8 cellular contexts compared by ENCODE assay signal in genomic region chr5:10602031-10602806, GRCh38. TPM values are rescaled to one million over a fixed set of nuclear protein-coding genes. Genes with fewer than 3 reads are reported as not detected.
DNase-seq lines count a peak whose midpoint lies in the region; ATAC-seq and TF ChIP-seq lines count a peak whose summit lies in the region.

No MANE protein-coding gene starts in this region.

- H3K27me3 ChIP-seq in AG04450 (ENCODE audit: control insufficient read depth, insufficient read depth, low read length) (no peaks in the 10 kb centered on the region), esophagus (ENCODE audit: control insufficient read depth in 1 of 2, insufficient read depth in 2 of 2, low read length in 2 of 2) (no peaks in the 10 kb centered on the region), MM.1S (replicated peaks; ENCODE audit: insufficient read depth, low read length) (no peaks in the 10 kb centered on the region)

- peaks cover 2 to 4% of the 10 kb centered on the region in 2 donors for H3K4me1 ChIP-seq in esophagus (ENCODE audit: control insufficient read depth in 2 of 2, insufficient read depth in 2 of 2, low read length in 1 of 2)
- H3K4me1 ChIP-seq in MM.1S (ENCODE audit: low read length): peaks cover 26% of the 10 kb centered on the region

- H4K20me1 ChIP-seq in MM.1S (ENCODE audit: insufficient read depth, low read length): no peaks in the 10 kb centered on the region

- H3K4me3 ChIP-seq in AG04450 (ENCODE audit: low read depth, low read length) (no peak overlapping the region), esophagus (ENCODE audit: low read depth in 1 of 2, low read length in 2 of 2) (no peak overlapping the region), MM.1S (ENCODE audit: low read length) (no peak overlapping the region)

- H3K9me2 ChIP-seq in MM.1S (replicated peaks; ENCODE audit: insufficient read depth, low read length): no peaks in the 10 kb centered on the region

- TF ChIP-seq CTCF in AG04450 (IDR thresholded peaks at IDR 0.05; ENCODE audit: low read depth, low read length): no peak
- TF ChIP-seq CTCF in RWPE1 (conservative IDR thresholded peaks at IDR 0.05; ENCODE audit: low read depth): no peak
- TF ChIP-seq CTCF in omental fat pad (IDR thresholded peaks at IDR 0.05): no peak
- no peak for TF ChIP-seq CTCF in MM.1S (IDR thresholded peaks at IDR 0.05; ENCODE audit: low read length)

- H3K79me2 ChIP-seq in MM.1S (ENCODE audit: low read length): peaks cover 38% of the 10 kb centered on the region

- H3F3A ChIP-seq in MM.1S (ENCODE audit: insufficient read depth, low read length): peaks cover 28% of the 10 kb centered on the region

- H3K36me3 ChIP-seq in esophagus (ENCODE audit: control insufficient read depth in 2 of 2, insufficient read depth in 2 of 2, low read length in 1 of 2): no peaks in the 10 kb centered on the region
- no peaks in the 10 kb centered on the region for H3K36me3 ChIP-seq in MM.1S (replicated peaks; ENCODE audit: insufficient read depth, low read length)

- CTCF ChIA-PET in AG04450 (lab: Charles Lee): interaction anchor here (0.9 to 1.6 kb wide), 3 partner anchors 9 to 150 kb away, joined by 4 to 8 read pairs (median 5); no protein-coding TSS in a partner anchor
- CTCF ChIA-PET in RWPE1 (lab: Yijun Ruan, JAX): no interaction called here

- H3K9me3 ChIP-seq in AG04450 (ENCODE audit: control insufficient read depth, insufficient read depth, low read length) (no peaks in the 10 kb centered on the region), esophagus (ENCODE audit: control insufficient read depth in 2 of 2, insufficient read depth in 1 of 2, low read depth in 1 of 2, low read length in 1 of 2) (no peaks in the 10 kb centered on the region), MM.1S (replicated peaks; ENCODE audit: insufficient read depth, low read length) (no peaks in the 10 kb centered on the region)

- no peak overlapping the region for H2AFZ ChIP-seq in MM.1S (ENCODE audit: low read length)

- DNase-seq in AG04450 (ENCODE audit: low read depth, low spot score): no peak
- no peak for DNase-seq in RWPE1 (ENCODE audit: low spot score)
- no peak for DNase-seq in omental fat pad (ENCODE audit: low spot score)
- no peak for DNase-seq in central memory CD4-positive, alpha-beta T cell
- no peak for DNase-seq in NCI-H82 (lab: John Stamatoyannopoulos, UW)
- DNase-seq in MM.1S: no peak

- POLR2A ChIA-PET in AG04450 (lab: Yijun Ruan, JAX) (no interaction called here), RWPE1 (lab: Yijun Ruan, JAX; ENCODE audit: low non-redundant PET) (no interaction called here)

- 64 to 70% methylated on average over 15 of the region's 15 CpGs for WGBS in esophagus, 2 donors

- peak overlapping the region; percentile 75 for H3K27ac ChIP-seq in AG04450 (ENCODE audit: low read depth, low read length)
- peak overlapping the region; percentile 95 for H3K27ac ChIP-seq in RWPE1
- H3K27ac ChIP-seq in esophagus (ENCODE audit: low read depth in 2 of 2, low read length in 1 of 2): peak overlapping the region; percentile 44 to 75
- no peak overlapping the region; the same call in 1 of the 2 replicates for H3K27ac ChIP-seq in MM.1S (ENCODE audit: low read length)

- no peak overlapping the region for H3K4me2 ChIP-seq in MM.1S (ENCODE audit: low read depth, low read length)

- ATAC-seq in omental fat pad (ENCODE audit: low FRiP score) (peak; percentile 12), GM18519 (IDR thresholded peaks at IDR 0.05; ENCODE audit: low FRiP score, unreplicated experiment) (no peak)

- no peak overlapping the region for H3K9ac ChIP-seq in MM.1S (ENCODE audit: low read length)

RNA-seq across cellular contexts. Expression of gene ANKRD33B, which starts 38.3 kb away (rescaled TPM):
- polyA plus RNA-seq in AG04450 (2011; rRNA removed) (4.6 and 4.8 TPM in 2 replicates), esophagus (1 to 10 TPM in 1 of 2 donors, under 1 TPM in 1; 0.55 to 1.3 TPM)
- polyA minus RNA-seq in AG04450 (2011; rRNA and poly(A)+ RNA removed): 18.4 and 18.5 TPM in 2 replicates
- 10 to 100 TPM in 1 of 4 donors, 1 to 10 TPM in 3; 6.2 to 25.5 (median 8.1) TPM for total RNA-seq in omental fat pad
